In genomic region chr12:129635003-129635685, GRCh38 we compare ENCODE assay signal across 20 cellular contexts.
"Had no signal": no experiment of that assay in that cellular context is flagged by ENCODE, and none has a peak within 500 bp of the region (broad histone marks: within the 10 kb centered on the region; RNA-seq: fewer than 3 reads in every experiment).

No MANE protein-coding gene starts in this region.

- H3K27ac Mint-ChIP-seq: activated B cell treated with CpG ODN at 0.5 μM for 24 hours; activated CD4-positive, alpha-beta T cell treated with anti-CD3 and anti-CD28 coated beads, Interleukin-2, amount 10 ng/mL, durations not matched to agents 24 days and 14 days; activated CD8-positive, alpha-beta T cell treated with anti-CD3 and anti-CD28 coated beads for 36 hours; activated naive CD8-positive, alpha-beta T cell treated with anti-CD3 and anti-CD28 coated beads, Interleukin-2, amount 10 ng/mL, durations not matched to agents 7 days and 5 days; activated T-helper 17 cell treated with anti-CD3 and anti-CD28 coated beads, Interleukin-2, amount 50 U/mL, for 72 hours; effector memory CD8-positive, alpha-beta T cell; mesothelial cell of epicardium; natural killer cell treated with Interleukin-12 subunit alpha and Interleukin-12 subunit beta and Interleukin-15 and Interleukin-18, amount 100 ng/mL, for 72 hours; stimulated activated naive B cell treated with anti-CD40 and anti-IgM and Interleukin-4, amounts not matched to agents 10 μg/mL and 1 μg/mL and 100 μg/mL, for 72 hours; T-helper 2 cell treated with Interferon-gamma antibody and Interleukin-4, amounts not matched to agents 5 μg/mL and 100 μg/mL, for 36 hours had no signal

- H3K9me3 ChIP-seq: body of pancreas, thoracic aorta, upper lobe of left lung had no signal

- H3K36me3 Mint-ChIP-seq: activated naive CD8-positive, alpha-beta T cell treated with anti-CD3 and anti-CD28 coated beads, Interleukin-2, amount 10 ng/mL, durations not matched to agents 7 days and 5 days; mesothelial cell of epicardium; natural killer cell treated with Interleukin-12 subunit alpha and Interleukin-12 subunit beta and Interleukin-15 and Interleukin-18, amount 100 ng/mL, for 72 hours; stimulated activated naive B cell treated with anti-CD40 and anti-IgM and Interleukin-4, amounts not matched to agents 10 μg/mL and 1 μg/mL and 100 μg/mL, for 72 hours had no signal

- H3K27me3 Mint-ChIP-seq: activated B cell treated with CpG ODN at 0.5 μM for 24 hours; activated CD4-positive, alpha-beta T cell treated with anti-CD3 and anti-CD28 coated beads, Interleukin-2, amount 10 ng/mL, durations not matched to agents 24 days and 14 days; activated naive CD8-positive, alpha-beta T cell treated with anti-CD3 and anti-CD28 coated beads, Interleukin-2, amount 10 ng/mL, durations not matched to agents 7 days and 5 days; activated T-helper 17 cell treated with anti-CD3 and anti-CD28 coated beads, Interleukin-2, amount 50 U/mL, for 72 hours; stimulated activated naive B cell treated with anti-CD40 and anti-IgM and Interleukin-4, amounts not matched to agents 10 μg/mL and 1 μg/mL and 100 μg/mL, for 72 hours had no signal

- DNase-seq: activated B cell treated with CpG ODN at 0.5 μM for 24 hours; activated CD4-positive, alpha-beta T cell treated with anti-CD3 and anti-CD28 coated beads, Interleukin-2, amount 10 ng/mL, durations not matched to agents 24 days and 14 days; activated CD8-positive, alpha-beta T cell treated with anti-CD3 and anti-CD28 coated beads for 36 hours; activated naive CD4-positive, alpha-beta T cell treated with Interleukin-2 at 50 U/mL for 16 hours; activated naive CD8-positive, alpha-beta T cell treated with anti-CD3 and anti-CD28 coated beads, Interleukin-2, amount 10 ng/mL, durations not matched to agents 7 days and 5 days; activated T-cell treated with anti-CD3 and anti-CD28 coated beads, Interleukin-2, amount 50 U/mL, for 1 hour; amygdala; body of pancreas; caudate nucleus; effector memory CD8-positive, alpha-beta T cell; nucleus accumbens; stimulated activated naive B cell treated with anti-CD40 and anti-IgM and Interleukin-4, amounts not matched to agents 10 μg/mL and 1 μg/mL and 100 μg/mL, for 72 hours; upper lobe of left lung had no signal

- H3K4me1 ChIP-seq: body of pancreas, upper lobe of left lung had no signal

- H3K4me3 ChIP-seq: body of pancreas, lung, thoracic aorta, upper lobe of left lung had no signal

- H3K4me1 Mint-ChIP-seq: activated B cell treated with CpG ODN at 0.5 μM for 24 hours; activated CD4-positive, alpha-beta T cell treated with anti-CD3 and anti-CD28 coated beads, Interleukin-2, amount 10 ng/mL, durations not matched to agents 24 days and 14 days; activated naive CD8-positive, alpha-beta T cell treated with anti-CD3 and anti-CD28 coated beads, Interleukin-2, amount 10 ng/mL, durations not matched to agents 7 days and 5 days; activated T-helper 17 cell treated with anti-CD3 and anti-CD28 coated beads, Interleukin-2, amount 50 U/mL, for 72 hours; mesothelial cell of epicardium; stimulated activated naive B cell treated with anti-CD40 and anti-IgM and Interleukin-4, amounts not matched to agents 10 μg/mL and 1 μg/mL and 100 μg/mL, for 72 hours had no signal

- ATAC-seq: activated CD8-positive, alpha-beta T cell treated with anti-CD3 and anti-CD28 coated beads for 36 hours; activated T-helper 17 cell treated with anti-CD3 and anti-CD28 coated beads, Interleukin-2, amount 50 U/mL, for 72 hours; body of pancreas; effector memory CD8-positive, alpha-beta T cell; left lobe of liver; stimulated activated naive B cell treated with anti-CD40 and anti-IgM and Interleukin-4, amounts not matched to agents 10 μg/mL and 1 μg/mL and 100 μg/mL, for 72 hours had no signal

- H3K36me3 ChIP-seq: thoracic aorta, upper lobe of left lung had no signal

- H3K27me3 ChIP-seq: body of pancreas, upper lobe of left lung had no signal

- H3K27ac ChIP-seq: body of pancreas, thoracic aorta, upper lobe of left lung had no signal

- H3K9me3 Mint-ChIP-seq: activated B cell treated with CpG ODN at 0.5 μM for 24 hours; activated CD8-positive, alpha-beta T cell treated with anti-CD3 and anti-CD28 coated beads for 36 hours; effector memory CD8-positive, alpha-beta T cell; natural killer cell treated with Interleukin-12 subunit alpha and Interleukin-12 subunit beta and Interleukin-15 and Interleukin-18, amount 100 ng/mL, for 72 hours; stimulated activated naive B cell treated with anti-CD40 and anti-IgM and Interleukin-4, amounts not matched to agents 10 μg/mL and 1 μg/mL and 100 μg/mL, for 72 hours had no signal

- H3K4me3 Mint-ChIP-seq: activated B cell treated with CpG ODN at 0.5 μM for 24 hours; activated CD4-positive, alpha-beta T cell treated with anti-CD3 and anti-CD28 coated beads, Interleukin-2, amount 10 ng/mL, durations not matched to agents 24 days and 14 days; activated CD8-positive, alpha-beta T cell treated with anti-CD3 and anti-CD28 coated beads for 36 hours; activated naive CD8-positive, alpha-beta T cell treated with anti-CD3 and anti-CD28 coated beads, Interleukin-2, amount 10 ng/mL, durations not matched to agents 7 days and 5 days; activated T-helper 17 cell treated with anti-CD3 and anti-CD28 coated beads, Interleukin-2, amount 50 U/mL, for 72 hours; effector memory CD8-positive, alpha-beta T cell; mesothelial cell of epicardium; natural killer cell treated with Interleukin-12 subunit alpha and Interleukin-12 subunit beta and Interleukin-15 and Interleukin-18, amount 100 ng/mL, for 72 hours; stimulated activated naive B cell treated with anti-CD40 and anti-IgM and Interleukin-4, amounts not matched to agents 10 μg/mL and 1 μg/mL and 100 μg/mL, for 72 hours; T-helper 2 cell treated with Interferon-gamma antibody and Interleukin-4, amounts not matched to agents 5 μg/mL and 100 μg/mL, for 36 hours had no signal
